Comparison of ENCODE assay signal across 22 cellular contexts in genomic region chr15:86054338-86054737, GRCh38. TPM values are rescaled to one million over a fixed set of nuclear protein-coding genes. Genes with fewer than 3 reads are reported as not detected.
"Had no signal": no experiment of that assay in that cellular context is flagged by ENCODE, and none has a peak within 500 bp of the region (broad histone marks: within the 10 kb centered on the region; RNA-seq: fewer than 3 reads in every experiment).

No MANE protein-coding gene starts in this region.

- H3K36me3 ChIP-seq: left ventricle myocardium inferior, neural progenitor cell, ovary, right atrium auricular region, right lobe of liver, stomach, thyroid gland, upper lobe of right lung had no signal

- DNase-seq: islet precursor cell; mesendoderm; naive B cell; natural killer cell; nephron progenitor cell; ovary; right lobe of liver; stimulated activated CD4-positive, alpha-beta T cell treated with anti-CD3 and anti-CD28 coated beads, Interleukin-1b, Interleukin-23, amount 100 ng/mL, for 48 hours; stimulated activated CD4-positive, alpha-beta T cell treated with anti-CD3 and anti-CD28 coated beads, Interleukin-2, amount 100 ng/mL, for 48 hours; stimulated activated naive B cell treated with anti-CD40 and anti-IgM and Interleukin-4, amounts not matched to agents 10 μg/mL and 1 μg/mL and 100 μg/mL, for 72 hours; stimulated activated naive CD8-positive, alpha-beta T cell treated with anti-CD3 and anti-CD28 coated beads, Interleukin-15, Interleukin-2, amounts not matched to agents 100 U/mL and 50 U/mL, for 24 hours; stomach; testis; thyroid gland; trophoblast cell; upper lobe of right lung had no signal

- H3K4me2 ChIP-seq: hepatocyte, neural progenitor cell, smooth muscle cell had no signal

- H3K27ac ChIP-seq: hepatocyte, left ventricle myocardium inferior, neural progenitor cell, ovary, right atrium auricular region, right lobe of liver, stomach, testis, thyroid gland, upper lobe of right lung had no signal

- ATAC-seq: natural killer cell; right lobe of liver; stimulated activated naive B cell treated with anti-CD40 and anti-IgM and Interleukin-4, amounts not matched to agents 10 μg/mL and 1 μg/mL and 100 μg/mL, for 72 hours; stimulated activated naive CD8-positive, alpha-beta T cell treated with anti-CD3 and anti-CD28 coated beads, Interleukin-15, Interleukin-2, amounts not matched to agents 100 U/mL and 50 U/mL, for 24 hours; upper lobe of right lung had no signal

- H2AFZ ChIP-seq: hepatocyte, neural progenitor cell had no signal

- H3K27me3 ChIP-seq: hepatocyte, neural progenitor cell, ovary, right atrium auricular region, right lobe of liver, testis, thyroid gland, upper lobe of right lung had no signal

- H3K9ac ChIP-seq: neural progenitor cell had no signal

- H3K9me3 ChIP-seq: left ventricle myocardium inferior, ovary, right atrium auricular region, right lobe of liver, stomach, testis, thyroid gland, upper lobe of right lung had no signal

- H3K4me3 ChIP-seq: hepatocyte, left ventricle myocardium inferior, lung, neural progenitor cell, ovary, right atrium auricular region, right lobe of liver, smooth muscle cell, stomach, testis, thyroid gland, upper lobe of right lung had no signal

- H3K4me1 ChIP-seq: left ventricle myocardium inferior, neural progenitor cell, right atrium auricular region, right lobe of liver, testis, thyroid gland, upper lobe of right lung had no signal

RNA-seq across cellular contexts. Expression of gene AGBL1, which starts 25.3 kb away (rescaled TPM):
- polyA plus RNA-seq: hepatocyte, smooth muscle cell, stomach had no signal
